11 cellular contexts compared by ENCODE assay signal in genomic region chr1:1121611-1122077, GRCh38. TPM values are rescaled to one million over a fixed set of nuclear protein-coding genes. Genes with fewer than 3 reads are reported as not detected.
DNase-seq lines count a peak whose midpoint lies in the region; ATAC-seq lines count a peak whose summit lies in the region.
"Had no signal": no experiment of that assay in that cellular context is flagged by ENCODE, and none has a peak within 500 bp of the region (broad histone marks: within the 10 kb centered on the region; RNA-seq: fewer than 3 reads in every experiment).

No MANE protein-coding gene starts in this region.

- no peaks in the 10 kb centered on the region for H3K27me3 ChIP-seq in right cardiac atrium (ENCODE audit: control insufficient read depth, insufficient read depth)
- peaks cover 21% of the 10 kb centered on the region for H3K27me3 ChIP-seq in skeletal muscle satellite cell (ENCODE audit: control insufficient read depth, insufficient read depth, low read length)

- H3K4me3 ChIP-seq in SK-N-MC (peak overlapping the region; percentile 49; the same call in 1 of the 2 replicates), right cardiac atrium (ENCODE audit: low read length) (no peak overlapping the region), skeletal muscle satellite cell (ENCODE audit: low read length) (peak overlapping the region; percentile 60)
- H3K4me3 ChIP-seq: HAP-1 had no signal

- WGBS in right cardiac atrium: 48% methylated on average over 15 of the region's 15 CpGs

- peaks cover 8% of the 10 kb centered on the region for H3K9me3 Mint-ChIP-seq in activated CD4-positive, alpha-beta T cell treated with anti-CD3 and anti-CD28 coated beads for 36 hours (ENCODE audit: low read depth)

- no peaks in the 10 kb centered on the region for H3K36me3 Mint-ChIP-seq in activated CD4-positive, alpha-beta T cell treated with anti-CD3 and anti-CD28 coated beads for 36 hours (ENCODE audit: low read depth)

- no peak overlapping the region for H3K27ac Mint-ChIP-seq in activated CD4-positive, alpha-beta T cell treated with anti-CD3 and anti-CD28 coated beads for 36 hours

- H3K4me2 ChIP-seq in skeletal muscle satellite cell (ENCODE audit: low read length): peak overlapping the region; percentile 79

- H3K36me3 ChIP-seq in SK-N-MC (ENCODE audit: insufficient read depth, low read length) (no peaks in the 10 kb centered on the region), skeletal muscle satellite cell (ENCODE audit: insufficient read depth, low read length) (no peaks in the 10 kb centered on the region)
- H3K36me3 ChIP-seq: HAP-1, tibial artery had no signal

- no peak overlapping the region for H3K27ac ChIP-seq in SK-N-MC
- H3K27ac ChIP-seq in right cardiac atrium (ENCODE audit: low read length): no peak overlapping the region
- H3K27ac ChIP-seq: tibial artery had no signal

- intact Hi-C loops in activated CD4-positive, alpha-beta T cell treated with anti-CD3 and anti-CD28 coated beads for 36 hours (cut with DNase I, micrococcal nuclease): loop anchor here (1.0 to 5.0 kb wide), 8 partner anchors 88 to 171 kb away; partner anchors contain the start of gene TNFRSF4 (in 1 of the 2)
- intact Hi-C loops in right cardiac atrium (cut with DNase I): loop anchor here (1.0 to 10.0 kb wide), 5 partner anchors 113 to 173 kb away; partner anchors contain the start of genes B3GALT6 (in 1 of the 4), C1QTNF12 (in 1 of the 4) and SDF4 (in 1 of the 4)

- POLR2A ChIA-PET in activated CD4-positive, alpha-beta T cell treated with anti-CD3 and anti-CD28 coated beads for 36 hours (lab: Charles Lee): no interaction called here

- H3K4me3 Mint-ChIP-seq in activated CD4-positive, alpha-beta T cell treated with anti-CD3 and anti-CD28 coated beads for 36 hours: no peak overlapping the region

- H3K4me1 Mint-ChIP-seq in activated CD4-positive, alpha-beta T cell treated with anti-CD3 and anti-CD28 coated beads for 36 hours: no peaks in the 10 kb centered on the region

- peaks cover 3% of the 10 kb centered on the region for H3K27me3 Mint-ChIP-seq in activated CD4-positive, alpha-beta T cell treated with anti-CD3 and anti-CD28 coated beads for 36 hours

- H3K4me1 ChIP-seq in right cardiac atrium (ENCODE audit: control insufficient read depth, insufficient read depth, low read length): no peaks in the 10 kb centered on the region
- H3K4me1 ChIP-seq in skeletal muscle satellite cell (ENCODE audit: control insufficient read depth, insufficient read depth, low read length): peaks cover 7% of the 10 kb centered on the region
- H3K4me1 ChIP-seq: HAP-1 had no signal

- H3K9me3 ChIP-seq in SK-N-MC (ENCODE audit: low read depth, low read length): no peaks in the 10 kb centered on the region
- H3K9me3 ChIP-seq in right cardiac atrium (ENCODE audit: control insufficient read depth, low read length): no peaks in the 10 kb centered on the region
- no peaks in the 10 kb centered on the region for H3K9me3 ChIP-seq in skeletal muscle satellite cell (replicated peaks; ENCODE audit: low read length)
- H3K9me3 ChIP-seq: HAP-1, tibial artery had no signal

- no peak for DNase-seq in activated CD4-positive, alpha-beta T cell treated with anti-CD3 and anti-CD28 coated beads for 36 hours
- no peak for DNase-seq in activated CD4-positive, alpha-beta T cell treated with anti-CD3 and anti-CD28 coated beads, Interleukin-2, amount 50 U/mL, for 1 hour
- DNase-seq in SK-N-MC (ENCODE audit: low read depth, low spot score): no peak
- DNase-seq in right cardiac atrium: peak; percentile 15 to 46 (median 45)
- DNase-seq in HUDEP-2 (lab: John Stamatoyannopoulos, UW; ENCODE audit: unreplicated experiment in 76 of 76): no peak
- no peak for DNase-seq in RKO (ENCODE audit: low spot score)
- no peak for DNase-seq in T-helper 1 cell

- CTCF ChIA-PET in activated CD4-positive, alpha-beta T cell treated with anti-CD3 and anti-CD28 coated beads for 36 hours (lab: Charles Lee): interaction anchor here (0.5 to 2.2 kb wide), 19 partner anchors 8 to 232 kb away, joined by 3 to 18 read pairs (median 5); partner anchors contain the start of genes ISG15 and SDF4

- peak; percentile 26 for ATAC-seq in activated CD4-positive, alpha-beta T cell treated with anti-CD3 and anti-CD28 coated beads for 36 hours
- ATAC-seq in right cardiac atrium: peak; percentile 4 to 27

- H3K9ac ChIP-seq in SK-N-MC (ENCODE audit: insufficient read length): no peak overlapping the region
- H3K9ac ChIP-seq in skeletal muscle satellite cell (ENCODE audit: low read depth, low read length): no peak overlapping the region

RNA-seq across cellular contexts. Expression of gene C1orf159, which starts 5.8 kb away (rescaled TPM):
- total RNA-seq in activated CD4-positive, alpha-beta T cell treated with anti-CD3 and anti-CD28 coated beads for 36 hours: 10 to 100 TPM; 11.3 to 13.5 TPM
- 1 to 10 TPM; 4.9 to 5.6 (median 5.4) TPM for total RNA-seq in right cardiac atrium
- polyA plus RNA-seq in right cardiac atrium: 6.8 TPM
- 7.9 and 11.6 TPM in 2 replicates for total RNA-seq in skeletal muscle satellite cell (2012; rRNA removed)

RNA-seq across cellular contexts. Expression of gene RNF223, which starts 47.5 kb away (rescaled TPM):
- not detected for total RNA-seq in activated CD4-positive, alpha-beta T cell treated with anti-CD3 and anti-CD28 coated beads for 36 hours
- not detected for total RNA-seq in right cardiac atrium
- polyA plus RNA-seq in right cardiac atrium: not detected
- total RNA-seq in skeletal muscle satellite cell (2012; rRNA removed): not detected in 2 replicates
- polyA plus RNA-seq: neural cell had no signal

RNA-seq across cellular contexts. Expression of gene TTLL10, which starts 52.0 kb away (rescaled TPM):
- not detected for total RNA-seq in activated CD4-positive, alpha-beta T cell treated with anti-CD3 and anti-CD28 coated beads for 36 hours
- not detected for total RNA-seq in right cardiac atrium
- 0.09 TPM for polyA plus RNA-seq in right cardiac atrium
- not detected in 2 replicates for total RNA-seq in skeletal muscle satellite cell (2012; rRNA removed)
- polyA plus RNA-seq: neural cell had no signal

Comparison
In these comparisons a context has a peak if more than half of its experiments do, and no peak if none do; other contexts are left out.
1. DNase-seq: peak in right cardiac atrium (3 of 3); none in activated CD4-positive, alpha-beta T cell treated with anti-CD3 and anti-CD28 coated beads for 36 hours (single experiment), activated CD4-positive, alpha-beta T cell treated with anti-CD3 and anti-CD28 coated beads, Interleukin-2, amount 50 U/mL, for 1 hour (single experiment), SK-N-MC (single experiment), HUDEP-2 (0 of 76), RKO (single experiment) and T-helper 1 cell (0 of 5).